Comparison of ENCODE assay signal across 8 cellular contexts in genomic region chr1:72284398-72285073, GRCh38. TPM values are rescaled to one million over a fixed set of nuclear protein-coding genes. Genes with fewer than 3 reads are reported as not detected.
DNase-seq lines count a peak whose midpoint lies in the region; ATAC-seq and TF ChIP-seq lines count a peak whose summit lies in the region.

No MANE protein-coding gene starts in this region.

- TF ChIP-seq CTCF in kidney epithelial cell (IDR thresholded peaks at IDR 0.05; ENCODE audit: insufficient read depth, low read length, poor library complexity, severe bottlenecking): peak; percentile 17

- ATAC-seq in GM21367 (IDR thresholded peaks at IDR 0.05; ENCODE audit: unreplicated experiment) (peak; percentile 41), HG03558 (IDR thresholded peaks at IDR 0.05; ENCODE audit: extremely low read depth, unreplicated experiment) (peak; percentile 68)

- DNase-seq in Daoy (ENCODE audit: low read depth): peak; percentile 93
- DNase-seq in OCI-M1 (lab: John Stamatoyannopoulos, UW): peak; percentile 58
- peak; percentile 51 for DNase-seq in cerebellum (ENCODE audit: low spot score)
- DNase-seq in kidney epithelial cell (ENCODE audit: low read depth): peak; percentile 69
- DNase-seq in stimulated activated CD4-positive, alpha-beta T cell treated with anti-CD3 and anti-CD28 coated beads, Interleukin-4, amount 100 ng/mL, for 24 hours: peak; percentile 21
- DNase-seq in NCI-H2107 (lab: John Stamatoyannopoulos, UW): no peak

- peak overlapping the region; percentile 76 for H3K4me3 ChIP-seq in kidney epithelial cell (ENCODE audit: low read depth, low read length)

- H3K36me3 ChIP-seq in kidney epithelial cell (ENCODE audit: control insufficient read depth, insufficient read depth, low read length): no peaks in the 10 kb centered on the region

- no peaks in the 10 kb centered on the region for H3K27me3 ChIP-seq in kidney epithelial cell (ENCODE audit: control insufficient read depth, insufficient read depth, low read length)

RNA-seq across cellular contexts. Expression of gene NEGR1, which starts 2.2 kb away (rescaled TPM):
- total RNA-seq in Daoy (2014; rRNA removed; shearing (Covaris generic)): 15.8 and 16.3 TPM in 2 replicates
- total RNA-seq in cerebellum: 28.7 TPM
- 4.0 and 4.9 TPM in 2 replicates for total RNA-seq in kidney epithelial cell
